ENCODE assay signal across 8 cellular contexts in genomic region chr11:46294365-46295309, GRCh38. TPM values are rescaled to one million over a fixed set of nuclear protein-coding genes. Genes with fewer than 3 reads are reported as not detected.
DNase-seq lines count a peak whose midpoint lies in the region; ATAC-seq and TF ChIP-seq lines count a peak whose summit lies in the region.

No MANE protein-coding gene starts in this region.

- no peaks in the 10 kb centered on the region for H3K9me3 Mint-ChIP-seq in CD8-positive, alpha-beta T cell
- H3K9me3 Mint-ChIP-seq in endodermal cell (no peaks in the 10 kb centered on the region), nephron progenitor cell (no peaks in the 10 kb centered on the region)

- peaks cover 13% of the 10 kb centered on the region for H3K4me1 ChIP-seq in CD8-positive, alpha-beta T cell (ENCODE audit: insufficient read depth, low read length)
- H3K4me1 ChIP-seq in MM.1S (ENCODE audit: low read length) (no peaks in the 10 kb centered on the region), endodermal cell (ENCODE audit: control insufficient read depth, insufficient read depth, low read length) (peaks cover 35% of the 10 kb centered on the region)

- no peak overlapping the region for H3K27ac ChIP-seq in CD8-positive, alpha-beta T cell (ENCODE audit: low read depth, low read length)
- H3K27ac ChIP-seq in MM.1S (ENCODE audit: low read length) (no peak overlapping the region), endodermal cell (ENCODE audit: low read depth, low read length) (peak overlapping the region; percentile 54)

- POLR2A ChIA-PET in CD8-positive, alpha-beta T cell (lab: Charles Lee), result interaction anchor here (0.7 to 1.6 kb wide), 7 partner anchors 13 to 57 kb away, joined by 3 to 5 read pairs (median 3); no protein-coding TSS in a partner anchor

- peaks cover 7% of the 10 kb centered on the region for H3K4me1 Mint-ChIP-seq in CD8-positive, alpha-beta T cell (ENCODE audit: low read depth)
- H3K4me1 Mint-ChIP-seq in endodermal cell, result peaks cover 36% of the 10 kb centered on the region
- peaks cover 58% of the 10 kb centered on the region for H3K4me1 Mint-ChIP-seq in nephron progenitor cell

- ATAC-seq in CD8-positive, alpha-beta T cell, result no peak
- ATAC-seq in HG03439 (IDR thresholded peaks at IDR 0.05; ENCODE audit: unreplicated experiment) (no peak), HG02870 (IDR thresholded peaks at IDR 0.05; ENCODE audit: unreplicated experiment) (no peak)

- peaks cover 18% of the 10 kb centered on the region for H3K27me3 Mint-ChIP-seq in CD8-positive, alpha-beta T cell (ENCODE audit: low read depth)
- H3K27me3 Mint-ChIP-seq in endodermal cell (ENCODE audit: insufficient read depth) (no peaks in the 10 kb centered on the region), nephron progenitor cell (ENCODE audit: low read depth, poor library complexity) (peaks cover 13% of the 10 kb centered on the region)

- H2AFZ ChIP-seq in MM.1S (ENCODE audit: low read length), result peak overlapping the region; percentile 48

- CTCF ChIA-PET in CD8-positive, alpha-beta T cell (lab: Charles Lee), result interaction anchor here (1.0 to 1.9 kb wide), 6 partner anchors 13 to 55 kb away, joined by 3 to 14 read pairs (median 3); no protein-coding TSS in a partner anchor

- no peaks in the 10 kb centered on the region for H3F3A ChIP-seq in MM.1S (ENCODE audit: insufficient read depth, low read length)

- H3K4me3 Mint-ChIP-seq in CD8-positive, alpha-beta T cell, result peak overlapping the region; percentile 76
- H3K4me3 Mint-ChIP-seq in endodermal cell (peak overlapping the region; percentile 63), nephron progenitor cell (peak overlapping the region; percentile 78)

- 51 to 60% methylated on average over 7 to 23 of the region's 24 CpGs for WGBS in endodermal cell (ENCODE audit: insufficient coverage in 1 of 2, insufficient read length in 1 of 2), 2 experiments

- H3K9ac ChIP-seq in MM.1S (ENCODE audit: low read length), result no peak overlapping the region
- peak overlapping the region; percentile 32 for H3K9ac ChIP-seq in endodermal cell (ENCODE audit: extremely low read depth, low read length, poor library complexity, severe bottlenecking)

- no peaks in the 10 kb centered on the region for H3K36me3 ChIP-seq in CD8-positive, alpha-beta T cell (ENCODE audit: insufficient read depth, low read length)
- no peaks in the 10 kb centered on the region for H3K36me3 ChIP-seq in MM.1S (replicated peaks; ENCODE audit: insufficient read depth, low read length)
- no peaks in the 10 kb centered on the region for H3K36me3 ChIP-seq in endodermal cell (ENCODE audit: control insufficient read depth, insufficient read depth, low read length)

- H3K4me2 ChIP-seq in MM.1S (ENCODE audit: low read depth, low read length), result peak overlapping the region; percentile 94; the same call in 1 of the 2 replicates

- no peaks in the 10 kb centered on the region for H3K36me3 Mint-ChIP-seq in CD8-positive, alpha-beta T cell
- H3K36me3 Mint-ChIP-seq in endodermal cell (ENCODE audit: low read depth), result no peaks in the 10 kb centered on the region
- no peaks in the 10 kb centered on the region for H3K36me3 Mint-ChIP-seq in nephron progenitor cell (ENCODE audit: low read depth)

- no peaks in the 10 kb centered on the region for H3K9me2 ChIP-seq in MM.1S (replicated peaks; ENCODE audit: insufficient read depth, low read length)

- no peak for TF ChIP-seq CTCF in CD8-positive, alpha-beta T cell (IDR thresholded peaks at IDR 0.05)
- TF ChIP-seq CTCF in MM.1S (IDR thresholded peaks at IDR 0.05; ENCODE audit: low read length), result no peak
- TF ChIP-seq CTCF in endodermal cell (conservative IDR thresholded peaks at IDR 0.05), result peak; percentile 42
- no peak for TF ChIP-seq CTCF in nephron progenitor cell (IDR thresholded peaks at IDR 0.05)

- no peaks in the 10 kb centered on the region for H4K20me1 ChIP-seq in MM.1S (ENCODE audit: insufficient read depth, low read length)

- no peaks in the 10 kb centered on the region for H3K79me2 ChIP-seq in MM.1S (ENCODE audit: low read length)

- no peak overlapping the region for H3K27ac Mint-ChIP-seq in CD8-positive, alpha-beta T cell
- H3K27ac Mint-ChIP-seq in endodermal cell, result peak overlapping the region; percentile 94
- H3K27ac Mint-ChIP-seq in nephron progenitor cell, result peak overlapping the region; percentile 86

- peaks cover 5% of the 10 kb centered on the region for H3K27me3 ChIP-seq in CD8-positive, alpha-beta T cell (ENCODE audit: insufficient read depth, low read length)
- H3K27me3 ChIP-seq in MM.1S (replicated peaks; ENCODE audit: insufficient read depth, low read length), result peaks cover 51% of the 10 kb centered on the region
- H3K27me3 ChIP-seq in endodermal cell (ENCODE audit: control insufficient read depth, insufficient read depth, low read length, poor library complexity, severe bottlenecking), result no peaks in the 10 kb centered on the region

- DNase-seq in CD8-positive, alpha-beta T cell, result no peak
- DNase-seq in MM.1S (no peak), endodermal cell (peak; percentile 92), nephron progenitor cell (peak; percentile 65), T-helper 9 cell (no peak)
- DNase-seq in stimulated activated CD4-positive, alpha-beta T cell treated with anti-CD3 and anti-CD28 coated beads, Interleukin-12 subunit alpha, Interleukin-12 subunit beta, amount 100 ng/mL, for 4 hours, result no peak

- intact Hi-C loops in CD8-positive, alpha-beta T cell (cut with DNase I, micrococcal nuclease), result loop anchor here in 1 of 2 experiments (1.0 to 5.0 kb wide), 2 partner anchors 53 to 372 kb away; partner anchors contain the start of genes DGKZ and LARGE2

- H3K9me3 ChIP-seq in CD8-positive, alpha-beta T cell (ENCODE audit: low read length), result no peaks in the 10 kb centered on the region
- H3K9me3 ChIP-seq in MM.1S (replicated peaks; ENCODE audit: insufficient read depth, low read length) (no peaks in the 10 kb centered on the region), endodermal cell (ENCODE audit: control insufficient read depth, low read length) (no peaks in the 10 kb centered on the region)

- H3K4me3 ChIP-seq in CD8-positive, alpha-beta T cell (ENCODE audit: low read depth, low read length), result peak overlapping the region; percentile 54
- peak overlapping the region; percentile 60 for H3K4me3 ChIP-seq in MM.1S (ENCODE audit: low read length)
- peak overlapping the region; percentile 68 for H3K4me3 ChIP-seq in endodermal cell (ENCODE audit: low read length)

RNA-seq across cellular contexts. Expression of gene CREB3L1, which starts 17.2 kb away (rescaled TPM):
- total RNA-seq in CD8-positive, alpha-beta T cell, result not detected
- total RNA-seq in endodermal cell, result 1 to 10 TPM; 8.8 to 9.9 TPM
- 6.6 TPM for polyA plus RNA-seq in endodermal cell (2013, experiment 1 of 2)
- polyA plus RNA-seq in endodermal cell (2013, experiment 2 of 2), result 7.5 TPM

RNA-seq across cellular contexts. Expression of gene DGKZ, which starts 52.6 kb away (rescaled TPM):
- 100 to 1,000 TPM; 131 to 135 TPM for total RNA-seq in CD8-positive, alpha-beta T cell
- 10 to 100 TPM; 49.6 to 57.3 TPM for total RNA-seq in endodermal cell
- 40.7 TPM for polyA plus RNA-seq in endodermal cell (2013, experiment 1 of 2)
- 38.7 TPM for polyA plus RNA-seq in endodermal cell (2013, experiment 2 of 2)

Comparison
In these comparisons a context has a peak if more than half of its experiments do, and no peak if none do; other contexts are left out.
1. DNase-seq: peak in endodermal cell (single experiment) and nephron progenitor cell (single experiment); none in CD8-positive, alpha-beta T cell (0 of 7), MM.1S (single experiment), stimulated activated CD4-positive, alpha-beta T cell treated with anti-CD3 and anti-CD28 coated beads, Interleukin-12 subunit alpha, Interleukin-12 subunit beta, amount 100 ng/mL, for 4 hours (single experiment) and T-helper 9 cell (single experiment).
2. RNA of gene CREB3L1, which starts 17.2 kb away (total RNA-seq): 8.8 to 9.9 TPM in endodermal cell; not detected in CD8-positive, alpha-beta T cell; every median in the first group is over 4 times any median in the second.
3. Peak in every context shown above with its lines, with median percentiles within 50 percentile points of each other: H3K4me3 ChIP-seq and H3K4me3 Mint-ChIP-seq.